ENCODE assay signal across 26 cellular contexts in genomic region chr12:3110579-3110978, GRCh38. TPM values are rescaled to one million over a fixed set of nuclear protein-coding genes. Genes with fewer than 3 reads are reported as not detected.
DNase-seq lines count a peak whose midpoint lies in the region; ATAC-seq, FAIRE-seq and TF ChIP-seq lines count a peak whose summit lies in the region.
"Had no signal": no experiment of that assay in that cellular context is flagged by ENCODE, and none has a peak within 500 bp of the region (broad histone marks: within the 10 kb centered on the region; RNA-seq: fewer than 3 reads in every experiment).

No MANE protein-coding gene starts in this region.

- no peaks in the 10 kb centered on the region for H3K36me3 Mint-ChIP-seq in neural progenitor cell
- H3K36me3 Mint-ChIP-seq: CD4-positive, CD25-positive, alpha-beta regulatory T cell; IgD-negative memory B cell had no signal

- peaks cover 13% of the 10 kb centered on the region for H3F3A ChIP-seq in neural progenitor cell (ENCODE audit: low read depth)

- H3K27me3 Mint-ChIP-seq in neural progenitor cell (ENCODE audit: insufficient read depth, low read depth) = peaks cover 11% of the 10 kb centered on the region
- H3K27me3 Mint-ChIP-seq: CD4-positive, CD25-positive, alpha-beta regulatory T cell had no signal

- CTCF ChIA-PET in RWPE1 (lab: Yijun Ruan, JAX) = no interaction called here

- H3K79me2 ChIP-seq in neural progenitor cell (ENCODE audit: low read depth) = no peaks in the 10 kb centered on the region

- H3K9me3 Mint-ChIP-seq in neural progenitor cell = no peaks in the 10 kb centered on the region
- H3K9me3 Mint-ChIP-seq: CD4-positive, CD25-positive, alpha-beta regulatory T cell; HFFc6 had no signal

- peak overlapping the region; percentile 3 for H3K27ac Mint-ChIP-seq in neural progenitor cell
- H3K27ac Mint-ChIP-seq: HFFc6, IgD-negative memory B cell had no signal

- no peak overlapping the region for H3K4me3 Mint-ChIP-seq in neural progenitor cell
- H3K4me3 Mint-ChIP-seq: CD4-positive, CD25-positive, alpha-beta regulatory T cell; HFFc6; IgD-negative memory B cell had no signal

- H3K4me1 Mint-ChIP-seq in neural progenitor cell = peaks cover 34% of the 10 kb centered on the region
- H3K4me1 Mint-ChIP-seq: CD4-positive, CD25-positive, alpha-beta regulatory T cell; IgD-negative memory B cell had no signal

- H3K4me1 ChIP-seq in neural progenitor cell = peaks cover 9% of the 10 kb centered on the region
- H3K4me1 ChIP-seq: HAP-1 had no signal

- H2AFZ ChIP-seq in neural progenitor cell (replicated peaks) = no peak overlapping the region
- H2AFZ ChIP-seq: PC-9 had no signal

- no peak for DNase-seq in GM12891 (ENCODE audit: insufficient read length, low spot score)
- peak; percentile 44 for DNase-seq in choroid plexus epithelial cell (ENCODE audit: low read depth)
- no peak for DNase-seq in left lobe of liver (ENCODE audit: low spot score)
- no peak for DNase-seq in neural progenitor cell (ENCODE audit: low spot score)
- no peak for DNase-seq in RWPE1 (ENCODE audit: low spot score)
- DNase-seq: CD4-positive, CD25-positive, alpha-beta regulatory T cell; DMS153; DND-41; GOT3; HFFc6; NCI-H1048; NCI-H1417; NCI-H1694; NCI-H2029 treated with DMSO at 0.1 percent for 48 hours; NCI-H446 treated with DMSO at 0.1 percent for 48 hours; NCI-H526; NCI-H82; PC-9; RPMI8226; SHP77 had no signal

- no peak for TF ChIP-seq POLR2A in GM12891 (IDR thresholded peaks at IDR 0.05; ENCODE audit: low read depth, low read length)

- H3K27me3 ChIP-seq in neural progenitor cell = no peaks in the 10 kb centered on the region
- H3K27me3 ChIP-seq: BLaER1 had no signal

- no peaks in the 10 kb centered on the region for H3K36me3 ChIP-seq in neural progenitor cell
- H3K36me3 ChIP-seq: BLaER1, HAP-1 had no signal

- no peaks in the 10 kb centered on the region for H3K9me3 ChIP-seq in neural progenitor cell (ENCODE audit: low read depth)
- H3K9me3 ChIP-seq: BLaER1, HAP-1 had no signal

- H3K9ac ChIP-seq in neural progenitor cell = no peak overlapping the region
- H3K9ac ChIP-seq: BLaER1, KMS-11 had no signal

- no peak overlapping the region for H3K27ac ChIP-seq in neural progenitor cell
- H3K27ac ChIP-seq in RWPE1 = no peak overlapping the region
- H3K27ac ChIP-seq: BLaER1, KMS-11, PC-9 had no signal

- H3K4me3 ChIP-seq in choroid plexus epithelial cell (ENCODE audit: low read depth, low read length) = no peak overlapping the region
- H3K4me3 ChIP-seq in neural progenitor cell = no peak overlapping the region
- H3K4me3 ChIP-seq: BLaER1, HAP-1, PC-9 had no signal

- H3K4me2 ChIP-seq in neural progenitor cell = no peak overlapping the region
- H3K4me2 ChIP-seq: BLaER1, KMS-11, PC-9 had no signal

- H4K20me1 ChIP-seq in neural progenitor cell (ENCODE audit: low read depth) = no peaks in the 10 kb centered on the region

- ATAC-seq in left lobe of liver (peak; percentile 58), HG03378 (IDR thresholded peaks at IDR 0.05; ENCODE audit: unreplicated experiment) (no peak), HG03520 (IDR thresholded peaks at IDR 0.05; ENCODE audit: unreplicated experiment) (no peak)

- peak; percentile 35 for FAIRE-seq in GM12891 (lab: Jason Lieb, UNC)

- POLR2A ChIA-PET in RWPE1 (lab: Yijun Ruan, JAX; ENCODE audit: low non-redundant PET) = no interaction called here

- TF ChIP-seq CTCF in choroid plexus epithelial cell (conservative IDR thresholded peaks at IDR 0.05; ENCODE audit: low read depth, low read length) (no peak), neural progenitor cell (IDR thresholded peaks at IDR 0.05) (no peak), RWPE1 (conservative IDR thresholded peaks at IDR 0.05; ENCODE audit: low read depth) (no peak)

TF ChIP-seq in GM12891, 5 proteins besides CTCF, POLR2A, EP300 and RAD21:
- TF ChIP-seq PAX5 (IDR thresholded peaks at IDR 0.05; ENCODE audit: insufficient read depth, low read length, severe bottlenecking) = no peak
- no peak for TF ChIP-seq POU2F2 (IDR thresholded peaks at IDR 0.05; ENCODE audit: low read depth, low read length)
- TF ChIP-seq TAF1 (IDR thresholded peaks at IDR 0.05; ENCODE audit: low read depth, low read length) = no peak
- TF ChIP-seq POLR2AphosphoS5 (IDR thresholded peaks at IDR 0.05; ENCODE audit: low read depth, low read length) = no peak
- TF ChIP-seq SPI1 (IDR thresholded peaks at IDR 0.05; ENCODE audit: low read depth, low read length) = no peak

RNA-seq across cellular contexts. Expression of gene TSPAN9, which starts 33.4 kb away (rescaled TPM):
- polyA plus RNA-seq in GM12891 (2012; ENCODE audit: low read depth, missing spikeins) = 0.95 TPM
- 43.7 TPM for total RNA-seq in left lobe of liver
- 7.8 and 26.2 TPM in 2 replicates for total RNA-seq in neural progenitor cell (ENCODE audit: low replicate concordance)
- polyA plus RNA-seq: IgD-negative memory B cell had no signal
